In the genomic region with DNA sequence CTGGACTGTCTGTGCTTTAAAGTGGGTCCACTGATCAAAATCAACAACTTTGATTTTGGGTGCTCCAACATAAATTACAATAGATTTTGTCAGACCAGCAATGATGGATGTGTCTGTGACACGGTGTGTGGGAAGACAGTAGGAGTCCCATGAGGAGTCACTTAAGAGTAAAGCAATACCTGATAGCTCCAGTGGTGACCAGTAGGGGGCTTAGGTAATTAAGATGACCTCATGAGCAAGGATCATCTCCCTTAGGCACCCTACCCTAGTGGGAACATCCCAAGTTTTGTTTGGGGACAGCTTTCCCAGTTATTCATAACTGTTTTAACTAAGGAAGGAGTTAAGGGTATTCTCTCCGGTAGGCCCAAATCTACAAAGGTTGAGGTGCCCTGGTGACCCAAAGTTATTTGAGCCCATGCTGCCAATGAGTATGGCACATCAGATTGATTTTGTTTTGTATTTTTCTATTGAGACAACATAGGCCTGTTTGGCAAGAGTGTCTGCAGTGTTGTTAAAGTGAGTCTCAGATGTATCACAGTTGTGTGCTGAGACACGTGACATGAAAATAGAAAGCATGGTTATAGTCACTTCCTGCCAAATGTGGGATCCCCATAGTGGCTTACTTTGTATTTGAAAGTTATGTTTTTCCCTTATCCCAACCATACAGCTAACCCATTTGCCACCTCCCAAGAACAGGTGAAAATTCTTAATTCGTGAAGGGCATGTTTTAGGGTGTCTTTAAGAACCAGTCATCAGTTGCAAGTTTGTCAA, we compare ENCODE assay signal across 11 cellular contexts.
A peak's percentile ranks its signal among the peaks of the same experiment; 100 is the strongest.
DNase-seq lines count a peak whose midpoint lies in the region; ATAC-seq and TF ChIP-seq lines count a peak whose summit lies in the region.
"Had no signal": no experiment of that assay in that cellular context is flagged by ENCODE, and none has a peak within 500 bp of the region (broad histone marks: within the 10 kb centered on the region; RNA-seq: fewer than 3 reads in every experiment).

No MANE protein-coding gene starts in this region.

- H3K4me1 Mint-ChIP-seq in naive thymus-derived CD8-positive, alpha-beta T cell, result no peaks in the 10 kb centered on the region
- H3K4me1 Mint-ChIP-seq in immature natural killer cell, result peaks cover 0 to 3% of the 10 kb centered on the region in 2 donors

- H3K27ac Mint-ChIP-seq in naive thymus-derived CD8-positive, alpha-beta T cell, result no peak overlapping the region
- no peak overlapping the region for H3K27ac Mint-ChIP-seq in immature natural killer cell
- H3K27ac Mint-ChIP-seq: activated naive CD4-positive, alpha-beta T cell treated with anti-CD3 and anti-CD28 coated beads for 36 hours had no signal

- H3K27me3 Mint-ChIP-seq in naive thymus-derived CD8-positive, alpha-beta T cell, result no peaks in the 10 kb centered on the region
- H3K27me3 Mint-ChIP-seq in immature natural killer cell (ENCODE audit: low read depth in 3 of 3), result no peaks in the 10 kb centered on the region

- DNase-seq in GM13976 (ENCODE audit: low spot score) (no peak), epithelial cell of esophagus (ENCODE audit: low read depth) (peak; percentile 35), NCI-H187 treated with DMSO at 0.1 percent for 48 hours (lab: John Stamatoyannopoulos, UW) (no peak), NCI-H2171 treated with DMSO at 0.1 percent for 48 hours (lab: John Stamatoyannopoulos, UW) (no peak), immature natural killer cell (no peak)
- DNase-seq in naive thymus-derived CD8-positive, alpha-beta T cell, result no peak
- DNase-seq: activated naive CD4-positive, alpha-beta T cell treated with anti-CD3 and anti-CD28 coated beads for 36 hours; DMS 273 treated with DMSO at 0.1 percent for 48 hours; spleen had no signal

- peak; percentile 7 for TF ChIP-seq CTCF in GM13976 (IDR thresholded peaks at IDR 0.05; ENCODE audit: borderline replicate concordance, control extremely low read depth, extremely low read depth, insufficient read depth, missing control alignments)
- TF ChIP-seq CTCF in epithelial cell of esophagus (IDR thresholded peaks at IDR 0.05; ENCODE audit: insufficient read depth, low read depth, low read length, missing control alignments), result peak; percentile 16

- ATAC-seq in GM21717 (IDR thresholded peaks at IDR 0.05; ENCODE audit: unreplicated experiment) (peak; percentile 65), HG03469 (IDR thresholded peaks at IDR 0.05; ENCODE audit: unreplicated experiment) (peak; percentile 43)
- ATAC-seq in naive thymus-derived CD8-positive, alpha-beta T cell, result no peak

- no peaks in the 10 kb centered on the region for H3K9me3 Mint-ChIP-seq in naive thymus-derived CD8-positive, alpha-beta T cell
- H3K9me3 Mint-ChIP-seq in immature natural killer cell, result peaks cover 0 to 9% (median 3%) of the 10 kb centered on the region in 6 donors
- H3K9me3 Mint-ChIP-seq: activated naive CD4-positive, alpha-beta T cell treated with anti-CD3 and anti-CD28 coated beads for 36 hours had no signal

- in situ Hi-C loops in GM13976 (cut with MboI; ENCODE audit: low sequenced_read_pairs, unreplicated experiment), result no loop called here

- no peak overlapping the region for H3K4me3 Mint-ChIP-seq in naive thymus-derived CD8-positive, alpha-beta T cell
- no peak overlapping the region for H3K4me3 Mint-ChIP-seq in immature natural killer cell
- H3K4me3 Mint-ChIP-seq: activated naive CD4-positive, alpha-beta T cell treated with anti-CD3 and anti-CD28 coated beads for 36 hours had no signal

- POLR2A ChIA-PET in naive thymus-derived CD8-positive, alpha-beta T cell (lab: Charles Lee), result no interaction called here

- H3K36me3 Mint-ChIP-seq in naive thymus-derived CD8-positive, alpha-beta T cell, result no peaks in the 10 kb centered on the region
- no peaks in the 10 kb centered on the region for H3K36me3 Mint-ChIP-seq in immature natural killer cell

- H3K4me3 ChIP-seq in epithelial cell of esophagus (ENCODE audit: low read length), result no peak overlapping the region
- H3K4me3 ChIP-seq: spleen had no signal

Comparison
In these comparisons a context has a peak if more than half of its experiments do, and no peak if none do; other contexts are left out.
1. ATAC-seq: peak in GM21717 (single experiment) and HG03469 (single experiment); none in naive thymus-derived CD8-positive, alpha-beta T cell (0 of 2).